26 cellular contexts compared by ENCODE assay signal in genomic region chr7:131636092-131636491, GRCh38.
"Had no signal": no experiment of that assay in that cellular context is flagged by ENCODE, and none has a peak within 500 bp of the region (broad histone marks: within the 10 kb centered on the region; RNA-seq: fewer than 3 reads in every experiment).

No MANE protein-coding gene starts in this region.

- H3K4me1 ChIP-seq: right lobe of liver, stomach had no signal

- ATAC-seq: activated CD4-positive, alpha-beta T cell treated with anti-CD3 and anti-CD28 coated beads for 36 hours; lower lobe of right lung; naive thymus-derived CD4-positive, alpha-beta T cell; right lobe of liver; stimulated activated memory B cell treated with anti-CD40 and anti-IgM and Interleukin-4, amounts not matched to agents 10 μg/mL and 1 μg/mL and 100 μg/mL, for 72 hours had no signal

- H3K36me3 ChIP-seq: cardiac muscle cell, lower lobe of right lung, ovary, right lobe of liver, SJSA1, stomach had no signal

- H3K27me3 Mint-ChIP-seq: type B pancreatic cell had no signal

- H3K27ac ChIP-seq: cardiac muscle cell, lower lobe of right lung, ovary, right lobe of liver, SJSA1, stomach had no signal

- H3K4me3 ChIP-seq: cardiac muscle cell, lower lobe of right lung, ovary, right lobe of liver, SJSA1, stomach had no signal

- H3K4me1 Mint-ChIP-seq: activated B cell treated with CpG ODN at 0.5 μM for 24 hours; activated CD4-positive, alpha-beta T cell treated with anti-CD3 and anti-CD28 coated beads for 36 hours; activated naive CD8-positive, alpha-beta T cell treated with anti-CD3 and anti-CD28 coated beads, Interleukin-2, amount 10 ng/mL, durations not matched to agents 7 days and 5 days; naive thymus-derived CD4-positive, alpha-beta T cell; stimulated activated memory B cell treated with anti-CD40 and anti-IgM and Interleukin-4, amounts not matched to agents 10 μg/mL and 1 μg/mL and 100 μg/mL, for 72 hours had no signal

- H3K4me3 Mint-ChIP-seq: activated B cell treated with CpG ODN at 0.5 μM for 24 hours; activated CD4-positive, alpha-beta T cell treated with anti-CD3 and anti-CD28 coated beads for 36 hours; activated naive CD4-positive, alpha-beta T cell treated with anti-CD3 and anti-CD28 coated beads for 36 hours; activated naive CD8-positive, alpha-beta T cell treated with anti-CD3 and anti-CD28 coated beads, Interleukin-2, amount 10 ng/mL, durations not matched to agents 7 days and 5 days; dendritic cell treated with granulocyte-macrophage colony-stimulating factor and Interleukin-4, amounts not matched to agents 40 ng/mL and 50 ng/mL, for 4 days; naive thymus-derived CD4-positive, alpha-beta T cell; stimulated activated memory B cell treated with anti-CD40 and anti-IgM and Interleukin-4, amounts not matched to agents 10 μg/mL and 1 μg/mL and 100 μg/mL, for 72 hours; type B pancreatic cell had no signal

- H3K9me3 Mint-ChIP-seq: activated B cell treated with CpG ODN at 0.5 μM for 24 hours; activated naive CD4-positive, alpha-beta T cell treated with anti-CD3 and anti-CD28 coated beads for 36 hours; activated naive CD8-positive, alpha-beta T cell treated with anti-CD3 and anti-CD28 coated beads, Interleukin-2, amount 10 ng/mL, durations not matched to agents 7 days and 5 days; dendritic cell treated with granulocyte-macrophage colony-stimulating factor and Interleukin-4, amounts not matched to agents 40 ng/mL and 50 ng/mL, for 4 days; stimulated activated memory B cell treated with anti-CD40 and anti-IgM and Interleukin-4, amounts not matched to agents 10 μg/mL and 1 μg/mL and 100 μg/mL, for 72 hours; type B pancreatic cell had no signal

- H3K36me3 Mint-ChIP-seq: activated naive CD8-positive, alpha-beta T cell treated with anti-CD3 and anti-CD28 coated beads, Interleukin-2, amount 10 ng/mL, durations not matched to agents 7 days and 5 days; stimulated activated memory B cell treated with anti-CD40 and anti-IgM and Interleukin-4, amounts not matched to agents 10 μg/mL and 1 μg/mL and 100 μg/mL, for 72 hours; type B pancreatic cell had no signal

- H3K9me3 ChIP-seq: lower lobe of right lung, ovary, right lobe of liver, SJSA1, stomach had no signal

- DNase-seq: activated B cell treated with CpG ODN at 0.5 μM for 24 hours; activated CD4-positive, alpha-beta T cell treated with anti-CD3 and anti-CD28 coated beads for 36 hours; activated CD4-positive, alpha-beta T cell treated with anti-CD3 and anti-CD28 coated beads, Interleukin-2, amount 50 U/mL, for 48 hours; activated CD8-positive, alpha-beta memory T cell treated with anti-CD3 and anti-CD28 coated beads, Interleukin-2, amount 50 U/mL, for 48 hours; activated effector memory CD4-positive, alpha-beta T cell treated with Interleukin-2 at 50 U/mL for 16 hours; activated naive CD4-positive, alpha-beta T cell treated with anti-CD3 and anti-CD28 coated beads for 36 hours; activated naive CD8-positive, alpha-beta T cell treated with anti-CD3 and anti-CD28 coated beads, Interleukin-2, amount 10 ng/mL, durations not matched to agents 7 days and 5 days; activated T-cell treated with anti-CD3 and anti-CD28 coated beads, Interleukin-2, amount 50 U/mL, for 48 hours; amniotic stem cell; effector CD4-positive, alpha-beta T cell; foreskin melanocyte; glutamatergic neuron; hypothalamus; lower lobe of right lung; naive thymus-derived CD4-positive, alpha-beta T cell; ovary; right lobe of liver; small intestine; stimulated activated CD4-positive, alpha-beta T cell treated with anti-CD3 and anti-CD28 coated beads, Interleukin-2, amount 100 ng/mL, for 24 hours; stomach; T-helper 1 cell had no signal

- H3K27ac Mint-ChIP-seq: activated B cell treated with CpG ODN at 0.5 μM for 24 hours; activated CD4-positive, alpha-beta T cell treated with anti-CD3 and anti-CD28 coated beads for 36 hours; activated naive CD4-positive, alpha-beta T cell treated with anti-CD3 and anti-CD28 coated beads for 36 hours; activated naive CD8-positive, alpha-beta T cell treated with anti-CD3 and anti-CD28 coated beads, Interleukin-2, amount 10 ng/mL, durations not matched to agents 7 days and 5 days; dendritic cell treated with granulocyte-macrophage colony-stimulating factor and Interleukin-4, amounts not matched to agents 40 ng/mL and 50 ng/mL, for 4 days; naive thymus-derived CD4-positive, alpha-beta T cell; stimulated activated memory B cell treated with anti-CD40 and anti-IgM and Interleukin-4, amounts not matched to agents 10 μg/mL and 1 μg/mL and 100 μg/mL, for 72 hours; type B pancreatic cell had no signal

- H3K27me3 ChIP-seq: cardiac muscle cell, ovary, right lobe of liver, SJSA1 had no signal
